ENCODE assay signal across 36 cellular contexts in the genomic region with DNA sequence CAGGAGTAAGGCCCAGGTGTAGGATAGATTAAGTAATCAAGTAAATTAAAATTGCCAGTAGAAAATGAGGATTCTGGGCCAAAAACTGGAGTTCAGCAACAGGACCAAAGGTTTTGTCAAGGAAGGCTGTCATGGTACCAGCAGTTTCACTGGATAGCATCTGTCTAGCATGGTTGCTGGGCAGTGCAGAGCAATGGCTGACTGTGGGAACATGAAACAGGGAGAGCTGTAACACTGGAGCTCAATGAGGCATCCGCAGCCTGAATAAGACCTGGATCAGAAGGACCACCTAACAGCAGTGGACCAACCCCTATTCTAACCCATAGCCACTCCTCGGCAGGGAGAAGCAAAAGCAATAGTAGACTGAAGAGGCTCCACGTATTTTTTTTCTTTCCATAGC.
"Had no signal": no experiment of that assay in that cellular context is flagged by ENCODE, and none has a peak within 500 bp of the region (broad histone marks: within the 10 kb centered on the region; RNA-seq: fewer than 3 reads in every experiment).

No MANE protein-coding gene starts in this region.

- H3K27me3 ChIP-seq: adrenal gland, body of pancreas, brain microvascular endothelial cell, breast epithelium had no signal

- ATAC-seq: activated CD4-positive, alpha-beta T cell treated with anti-CD3 and anti-CD28 coated beads for 36 hours; activated CD4-positive, CD25-positive, alpha-beta regulatory T cell treated with anti-CD3 and anti-CD28 coated beads, Interleukin-2, amount 50 U/mL, for 24 hours; activated CD8-positive, alpha-beta memory T cell treated with anti-CD3 and anti-CD28 coated beads, Interleukin-2, amount 10 ng/mL, durations not matched to agents 7 days and 5 days; activated CD8-positive, alpha-beta T cell treated with anti-CD3 and anti-CD28 coated beads, Interleukin-2, amount 10 ng/mL, durations not matched to agents 7 days and 5 days; activated naive CD4-positive, alpha-beta T cell treated with anti-CD3 and anti-CD28 coated beads, Interleukin-2, amount 50 U/mL, for 72 hours; activated T-cell treated with anti-CD3 and anti-CD28 coated beads, Interleukin-2, amount 50 U/mL, for 4 hours; activated T-cell treated with anti-CD3 and anti-CD28 coated beads, Interleukin-2, amount 50 U/mL, for 72 hours; activated T-helper 17 cell treated with anti-CD3 and anti-CD28 coated beads, Interleukin-2, amount 50 U/mL, for 72 hours; body of pancreas had no signal

- H3K27ac ChIP-seq: adrenal gland, body of pancreas, brain microvascular endothelial cell, breast epithelium, VCaP had no signal

- DNase-seq: activated CD4-positive, alpha-beta memory T cell treated with anti-CD3 and anti-CD28 coated beads, Interleukin-2, amount 10 ng/mL, durations not matched to agents 7 days and 5 days; activated CD4-positive, alpha-beta T cell treated with anti-CD3 and anti-CD28 coated beads for 1 hour; activated CD4-positive, alpha-beta T cell treated with anti-CD3 and anti-CD28 coated beads for 36 hours; activated CD4-positive, alpha-beta T cell treated with anti-CD3 and anti-CD28 coated beads for 48 hours; activated CD4-positive, alpha-beta T cell treated with anti-CD3 and anti-CD28 coated beads, Interleukin-2, amount 10 ng/mL, durations not matched to agents 7 days and 5 days; activated CD4-positive, alpha-beta T cell treated with anti-CD3 and anti-CD28 coated beads, Interleukin-2, amount 50 U/mL, for 48 hours; activated CD4-positive, CD25-positive, alpha-beta regulatory T cell; activated CD8-positive, alpha-beta memory T cell treated with anti-CD3 and anti-CD28 coated beads for 24 hours; activated CD8-positive, alpha-beta memory T cell treated with anti-CD3 and anti-CD28 coated beads, Interleukin-2, amount 10 ng/mL, durations not matched to agents 7 days and 5 days; activated CD8-positive, alpha-beta memory T cell treated with anti-CD3 and anti-CD28 coated beads, Interleukin-2, amount 50 U/mL, for 48 hours; activated CD8-positive, alpha-beta T cell treated with anti-CD3 and anti-CD28 coated beads, Interleukin-2, amount 10 ng/mL, durations not matched to agents 7 days and 5 days; activated effector memory CD4-positive, alpha-beta T cell treated with anti-CD3 and anti-CD28 coated beads, Interleukin-2, amount 50 U/mL, for 16 hours; activated gamma-delta T cell treated with Interleukin-2 at 50 U/mL for 16 hours; activated naive CD4-positive, alpha-beta T cell; activated naive CD4-positive, alpha-beta T cell treated with anti-CD3 and anti-CD28 coated beads for 36 hours; activated naive CD4-positive, alpha-beta T cell treated with anti-CD3 and anti-CD28 coated beads, Interleukin-2, amount 50 U/mL, for 16 hours; activated naive CD8-positive, alpha-beta T cell treated with anti-CD3 and anti-CD28 coated beads for 36 hours; activated T-cell treated with anti-CD3 and anti-CD28 coated beads, Interleukin-2, amount 50 U/mL, for 4 hours; activated T-cell treated with anti-CD3 and anti-CD28 coated beads, Interleukin-2, amount 50 U/mL, for 72 hours; adrenal gland; amniotic stem cell; aorta; body of pancreas; brain microvascular endothelial cell; central memory CD4-positive, alpha-beta T cell; T-helper 1 cell; T-helper 2 cell; T-helper 9 cell had no signal

- H3K4me1 ChIP-seq: adrenal gland, body of pancreas, breast epithelium had no signal

- H3K4me1 Mint-ChIP-seq: activated CD4-positive, alpha-beta memory T cell treated with anti-CD3 and anti-CD28 coated beads, Interleukin-2, amount 10 ng/mL, durations not matched to agents 7 days and 5 days; activated CD4-positive, alpha-beta T cell treated with anti-CD3 and anti-CD28 coated beads for 36 hours; activated CD4-positive, alpha-beta T cell treated with anti-CD3 and anti-CD28 coated beads, Interleukin-2, amount 10 ng/mL, durations not matched to agents 7 days and 5 days; activated CD8-positive, alpha-beta memory T cell treated with anti-CD3 and anti-CD28 coated beads, Interleukin-2, amount 10 ng/mL, durations not matched to agents 7 days and 5 days; activated naive CD8-positive, alpha-beta T cell treated with anti-CD3 and anti-CD28 coated beads for 36 hours had no signal

- H3K27me3 Mint-ChIP-seq: activated CD4-positive, alpha-beta memory T cell treated with anti-CD3 and anti-CD28 coated beads, Interleukin-2, amount 10 ng/mL, durations not matched to agents 7 days and 5 days; activated CD4-positive, alpha-beta T cell treated with anti-CD3 and anti-CD28 coated beads for 36 hours; activated CD4-positive, alpha-beta T cell treated with anti-CD3 and anti-CD28 coated beads, Interleukin-2, amount 10 ng/mL, durations not matched to agents 7 days and 5 days; activated CD8-positive, alpha-beta memory T cell treated with anti-CD3 and anti-CD28 coated beads, Interleukin-2, amount 10 ng/mL, durations not matched to agents 7 days and 5 days; activated naive CD8-positive, alpha-beta T cell treated with anti-CD3 and anti-CD28 coated beads for 36 hours; activated T-helper 17 cell treated with anti-CD3 and anti-CD28 coated beads, Interleukin-2, amount 50 U/mL, for 72 hours had no signal

- H3K36me3 Mint-ChIP-seq: activated CD8-positive, alpha-beta memory T cell treated with anti-CD3 and anti-CD28 coated beads, Interleukin-2, amount 10 ng/mL, durations not matched to agents 7 days and 5 days; activated naive CD4-positive, alpha-beta T cell treated with anti-CD3 and anti-CD28 coated beads, Interleukin-2, amount 50 U/mL, for 72 hours; activated naive CD8-positive, alpha-beta T cell treated with anti-CD3 and anti-CD28 coated beads for 36 hours had no signal

- H3K27ac Mint-ChIP-seq: activated CD4-positive, alpha-beta memory T cell treated with anti-CD3 and anti-CD28 coated beads, Interleukin-2, amount 10 ng/mL, durations not matched to agents 7 days and 5 days; activated CD4-positive, alpha-beta T cell treated with anti-CD3 and anti-CD28 coated beads for 36 hours; activated CD4-positive, alpha-beta T cell treated with anti-CD3 and anti-CD28 coated beads, Interleukin-2, amount 10 ng/mL, durations not matched to agents 7 days and 5 days; activated CD8-positive, alpha-beta memory T cell treated with anti-CD3 and anti-CD28 coated beads, Interleukin-2, amount 10 ng/mL, durations not matched to agents 7 days and 5 days; activated CD8-positive, alpha-beta T cell treated with anti-CD3 and anti-CD28 coated beads, Interleukin-2, amount 10 ng/mL, durations not matched to agents 7 days and 5 days; activated naive CD4-positive, alpha-beta T cell treated with anti-CD3 and anti-CD28 coated beads for 36 hours; activated naive CD4-positive, alpha-beta T cell treated with anti-CD3 and anti-CD28 coated beads, Interleukin-2, amount 50 U/mL, for 72 hours; activated naive CD8-positive, alpha-beta T cell treated with anti-CD3 and anti-CD28 coated beads for 36 hours; activated T-cell treated with anti-CD3 and anti-CD28 coated beads, Interleukin-2, amount 50 U/mL, for 72 hours; activated T-helper 1 cell treated with anti-CD3 and anti-CD28 coated beads, Interleukin-12 subunit alpha, Interleukin-12 subunit beta, Interleukin-2, Interleukin-4 antibody, amounts not matched to agents 30 ng/mL and 10 ng/mL and 1 ng/mL, durations not matched to agents 14 hours and 24 hours and 36 hours; activated T-helper 17 cell treated with anti-CD3 and anti-CD28 coated beads, Interleukin-2, amount 50 U/mL, for 72 hours; T-helper 1 cell treated with Interleukin-12 subunit alpha and Interleukin-12 subunit beta and Interleukin-4 antibody, amounts not matched to agents 30 μg/mL and 1 μg/mL, for 36 hours; T-helper 2 cell treated with Interferon-gamma antibody and Interleukin-4, amounts not matched to agents 5 μg/mL and 100 μg/mL, for 36 hours had no signal

- H3K9me3 Mint-ChIP-seq: activated CD4-positive, alpha-beta memory T cell treated with anti-CD3 and anti-CD28 coated beads, Interleukin-2, amount 10 ng/mL, durations not matched to agents 7 days and 5 days; T-helper 2 cell treated with Interferon-gamma antibody and Interleukin-4, amounts not matched to agents 5 μg/mL and 100 μg/mL, for 36 hours had no signal

- H3K9me3 ChIP-seq: adrenal gland, body of pancreas had no signal

- H3K4me3 Mint-ChIP-seq: activated CD4-positive, alpha-beta memory T cell treated with anti-CD3 and anti-CD28 coated beads, Interleukin-2, amount 10 ng/mL, durations not matched to agents 7 days and 5 days; activated CD4-positive, alpha-beta T cell treated with anti-CD3 and anti-CD28 coated beads for 36 hours; activated CD4-positive, alpha-beta T cell treated with anti-CD3 and anti-CD28 coated beads, Interleukin-2, amount 10 ng/mL, durations not matched to agents 7 days and 5 days; activated CD8-positive, alpha-beta memory T cell treated with anti-CD3 and anti-CD28 coated beads, Interleukin-2, amount 10 ng/mL, durations not matched to agents 7 days and 5 days; activated CD8-positive, alpha-beta T cell treated with anti-CD3 and anti-CD28 coated beads, Interleukin-2, amount 10 ng/mL, durations not matched to agents 7 days and 5 days; activated naive CD4-positive, alpha-beta T cell treated with anti-CD3 and anti-CD28 coated beads for 36 hours; activated naive CD8-positive, alpha-beta T cell treated with anti-CD3 and anti-CD28 coated beads for 36 hours; activated T-cell treated with anti-CD3 and anti-CD28 coated beads, Interleukin-2, amount 50 U/mL, for 4 hours; activated T-cell treated with anti-CD3 and anti-CD28 coated beads, Interleukin-2, amount 50 U/mL, for 72 hours; activated T-helper 1 cell treated with anti-CD3 and anti-CD28 coated beads, Interleukin-12 subunit alpha, Interleukin-12 subunit beta, Interleukin-2, Interleukin-4 antibody, amounts not matched to agents 30 ng/mL and 10 ng/mL and 1 ng/mL, durations not matched to agents 14 hours and 24 hours and 36 hours; activated T-helper 17 cell treated with anti-CD3 and anti-CD28 coated beads, Interleukin-2, amount 50 U/mL, for 72 hours; T-helper 1 cell treated with Interleukin-12 subunit alpha and Interleukin-12 subunit beta and Interleukin-4 antibody, amounts not matched to agents 30 μg/mL and 1 μg/mL, for 36 hours; T-helper 2 cell treated with Interferon-gamma antibody and Interleukin-4, amounts not matched to agents 5 μg/mL and 100 μg/mL, for 36 hours had no signal

- H3K4me3 ChIP-seq: adrenal gland, body of pancreas, breast epithelium had no signal

- H3K36me3 ChIP-seq: adrenal gland, brain microvascular endothelial cell, breast epithelium had no signal
